In the genomic region with DNA sequence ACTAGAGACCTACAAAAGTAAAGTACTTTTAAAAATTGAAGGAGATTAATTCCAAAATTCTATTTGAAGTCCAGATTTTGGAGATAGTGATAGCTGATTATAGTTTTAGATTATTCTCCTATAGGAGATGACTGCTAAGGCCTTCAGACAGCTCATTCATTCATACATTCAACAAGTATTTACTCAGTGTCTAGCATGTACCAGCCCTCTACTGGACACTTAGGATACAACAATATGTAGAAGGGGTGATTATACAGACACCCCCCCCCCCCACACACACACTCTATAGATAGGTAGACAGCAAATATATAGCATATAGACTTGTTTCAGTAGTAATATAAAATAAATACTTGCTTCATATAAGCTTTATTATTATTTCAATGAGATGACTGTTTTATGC, we compare ENCODE assay signal across 8 cellular contexts.
DNase-seq lines count a peak whose midpoint lies in the region; FAIRE-seq and TF ChIP-seq lines count a peak whose summit lies in the region.

No MANE protein-coding gene starts in this region.

- H3K27ac ChIP-seq in small intestine (ENCODE audit: low read depth in 1 of 2, low read length in 1 of 2), result no peak overlapping the region

- DNase-seq in AG09309 (ENCODE audit: low read depth) (no peak), GM12865 (ENCODE audit: low read depth) (peak; percentile 34), HT-29 (ENCODE audit: low spot score) (peak; percentile 70), cardiac fibroblast (ENCODE audit: low read depth in 2 of 2) (peak; percentile 17 to 32), small intestine (peak; percentile 14), GOT3 (lab: John Stamatoyannopoulos, UW) (no peak), amygdala (lab: John Stamatoyannopoulos, UW) (no peak), AG08395 (ENCODE audit: low spot score) (no peak)

- H3K27me3 ChIP-seq in small intestine (ENCODE audit: control insufficient read depth in 2 of 2, insufficient read depth in 2 of 2, low read length in 2 of 2), result no peaks in the 10 kb centered on the region

- H3K4me3 ChIP-seq in AG09309 (ENCODE audit: control insufficient read depth, low read depth, low read length) (no peak overlapping the region), GM12865 (ENCODE audit: low read depth, low read length) (no peak overlapping the region), cardiac fibroblast (replicated peaks in 1 of 2; ENCODE audit: low read depth in 2 of 2, low read length in 2 of 2) (no peak overlapping the region), small intestine (ENCODE audit: low read depth in 1 of 2, low read length in 2 of 2) (no peak overlapping the region)

- TF ChIP-seq CTCF in AG09309 (IDR thresholded peaks at IDR 0.05; ENCODE audit: control insufficient read depth, insufficient read depth, low read depth, low read length, missing control alignments) (peak; percentile 15), GM12865 (IDR thresholded peaks at IDR 0.05; ENCODE audit: insufficient read depth, low read depth, low read length, missing control alignments) (peak; percentile 23), cardiac fibroblast (IDR thresholded peaks at IDR 0.05; ENCODE audit: low read depth, low read length) (peak; percentile 21)

- H3K9me3 ChIP-seq in small intestine (ENCODE audit: control insufficient read depth, low read depth), result no peaks in the 10 kb centered on the region

- H3K36me3 ChIP-seq in small intestine (ENCODE audit: control insufficient read depth in 2 of 2, insufficient read depth in 2 of 2, low read length in 2 of 2), result no peaks in the 10 kb centered on the region

- FAIRE-seq in small intestine (lab: Jason Lieb, UNC), result no peak

- no peaks in the 10 kb centered on the region for H3K4me1 ChIP-seq in small intestine (ENCODE audit: control insufficient read depth in 2 of 2, insufficient read depth in 1 of 2, low read depth in 1 of 2, low read length in 1 of 2)

Comparison
In these comparisons a context has a peak if more than half of its experiments do, and no peak if none do; other contexts are left out.
1. DNase-seq: peak in GM12865 (single experiment), HT-29 (single experiment), cardiac fibroblast (2 of 2) and small intestine (single experiment); none in AG09309 (single experiment), GOT3 (single experiment), amygdala (0 of 56) and AG08395 (single experiment).
2. Peak in every context shown above with its lines, with median percentiles within 50 percentile points of each other: CTCF ChIP-seq.